8 cellular contexts compared by ENCODE assay signal in the genomic region with DNA sequence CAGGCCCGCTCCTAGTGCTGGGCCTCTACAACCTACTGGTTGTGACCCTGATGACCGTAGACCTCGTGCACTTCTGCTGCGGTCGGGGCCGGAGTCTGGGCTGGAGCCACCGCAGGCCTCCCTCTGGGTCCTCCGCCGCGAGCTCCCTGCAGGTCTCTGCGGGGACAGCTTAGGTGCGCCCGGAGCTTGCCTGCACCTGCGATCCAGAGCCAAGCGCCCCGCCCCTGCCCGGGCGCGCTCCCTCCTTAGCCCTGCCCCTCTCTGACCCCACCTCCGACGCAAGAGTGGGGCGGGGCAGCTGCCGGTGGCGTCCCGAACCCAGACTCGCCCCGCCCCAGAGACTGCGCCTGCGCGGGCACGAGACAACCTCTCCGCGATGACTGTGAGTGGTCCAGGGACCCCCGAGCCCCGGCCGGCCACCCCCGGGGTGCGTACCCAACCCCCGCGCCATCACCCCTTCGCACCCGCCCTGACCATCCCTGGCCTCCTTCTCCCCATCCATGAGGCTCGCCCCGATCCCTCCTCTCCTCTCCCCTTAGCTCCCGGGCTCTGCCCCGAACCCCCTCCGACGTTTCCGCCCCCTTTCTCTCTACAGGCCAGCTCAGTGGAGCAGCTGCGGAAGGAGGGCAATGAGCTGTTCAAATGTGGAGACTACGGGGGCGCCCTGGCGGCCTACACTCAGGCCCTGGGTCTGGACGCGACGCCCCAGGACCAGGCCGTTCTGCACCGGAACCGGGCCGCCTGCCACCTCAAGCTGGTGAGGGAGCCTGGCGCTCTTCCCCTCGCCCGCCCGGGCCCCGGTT. TPM values are rescaled to one million over a fixed set of nuclear protein-coding genes. Genes with fewer than 3 reads are reported as not detected.
DNase-seq lines count a peak whose midpoint lies in the region; ATAC-seq, FAIRE-seq and TF ChIP-seq lines count a peak whose summit lies in the region.

A gene with protein sequence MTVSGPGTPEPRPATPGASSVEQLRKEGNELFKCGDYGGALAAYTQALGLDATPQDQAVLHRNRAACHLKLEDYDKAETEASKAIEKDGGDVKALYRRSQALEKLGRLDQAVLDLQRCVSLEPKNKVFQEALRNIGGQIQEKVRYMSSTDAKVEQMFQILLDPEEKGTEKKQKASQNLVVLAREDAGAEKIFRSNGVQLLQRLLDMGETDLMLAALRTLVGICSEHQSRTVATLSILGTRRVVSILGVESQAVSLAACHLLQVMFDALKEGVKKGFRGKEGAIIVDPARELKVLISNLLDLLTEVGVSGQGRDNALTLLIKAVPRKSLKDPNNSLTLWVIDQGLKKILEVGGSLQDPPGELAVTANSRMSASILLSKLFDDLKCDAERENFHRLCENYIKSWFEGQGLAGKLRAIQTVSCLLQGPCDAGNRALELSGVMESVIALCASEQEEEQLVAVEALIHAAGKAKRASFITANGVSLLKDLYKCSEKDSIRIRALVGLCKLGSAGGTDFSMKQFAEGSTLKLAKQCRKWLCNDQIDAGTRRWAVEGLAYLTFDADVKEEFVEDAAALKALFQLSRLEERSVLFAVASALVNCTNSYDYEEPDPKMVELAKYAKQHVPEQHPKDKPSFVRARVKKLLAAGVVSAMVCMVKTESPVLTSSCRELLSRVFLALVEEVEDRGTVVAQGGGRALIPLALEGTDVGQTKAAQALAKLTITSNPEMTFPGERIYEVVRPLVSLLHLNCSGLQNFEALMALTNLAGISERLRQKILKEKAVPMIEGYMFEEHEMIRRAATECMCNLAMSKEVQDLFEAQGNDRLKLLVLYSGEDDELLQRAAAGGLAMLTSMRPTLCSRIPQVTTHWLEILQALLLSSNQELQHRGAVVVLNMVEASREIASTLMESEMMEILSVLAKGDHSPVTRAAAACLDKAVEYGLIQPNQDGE (plus strand): TSS at position 337 of the 803 bp plus-strand sequence. CDS start 40 bp downstream, at position 377.

- in situ Hi-C loops in GM13977 (cut with MboI; ENCODE audit: low pct_unique_long_range_greater_than_20kb, low sequenced_read_pairs, unreplicated experiment): no loop called here

- peaks cover 20% of the 10 kb centered on the region for H3K36me3 ChIP-seq in left ventricle myocardium inferior

- H3K4me3 ChIP-seq in left ventricle myocardium inferior: peak within 1 kb of the TSS; percentile 70

- H3K9me3 Mint-ChIP-seq in T-helper 1 cell treated with Interleukin-12 subunit alpha and Interleukin-12 subunit beta and Interleukin-4 antibody, amounts not matched to agents 30 μg/mL and 1 μg/mL, for 36 hours: no peaks in the 10 kb centered on the region

- no peaks in the 10 kb centered on the region for H3K9me3 ChIP-seq in left ventricle myocardium inferior (replicated peaks)

- H3K27ac ChIP-seq in left ventricle myocardium inferior (replicated peaks): peak within 1 kb of the TSS; percentile 74

- H3K4me3 Mint-ChIP-seq in T-helper 1 cell treated with Interleukin-12 subunit alpha and Interleukin-12 subunit beta and Interleukin-4 antibody, amounts not matched to agents 30 μg/mL and 1 μg/mL, for 36 hours: peak within 1 kb of the TSS; percentile 92

- peak; percentile 5 for TF ChIP-seq CTCF in GM13977 (IDR thresholded peaks at IDR 0.05; ENCODE audit: extremely low read depth, insufficient read depth, missing control alignments)
- no peak for TF ChIP-seq CTCF in left ventricle myocardium inferior (IDR thresholded peaks at IDR 0.05; ENCODE audit: borderline replicate concordance)

- H3K4me1 Mint-ChIP-seq in T-helper 1 cell treated with Interleukin-12 subunit alpha and Interleukin-12 subunit beta and Interleukin-4 antibody, amounts not matched to agents 30 μg/mL and 1 μg/mL, for 36 hours (ENCODE audit: low read depth): peaks cover 41% of the 10 kb centered on the region

- no peaks in the 10 kb centered on the region for H3K27me3 Mint-ChIP-seq in T-helper 1 cell treated with Interleukin-12 subunit alpha and Interleukin-12 subunit beta and Interleukin-4 antibody, amounts not matched to agents 30 μg/mL and 1 μg/mL, for 36 hours (ENCODE audit: low read depth)

- peak; percentile 98 for DNase-seq in GM13977 (ENCODE audit: low spot score)
- peak; percentile 68 for DNase-seq in NCI-H146 treated with DMSO at 0.1 percent for 48 hours (lab: John Stamatoyannopoulos, UW; ENCODE audit: unreplicated experiment)
- DNase-seq in amniotic stem cell (lab: John Stamatoyannopoulos, UW): peak; percentile 62
- DNase-seq in left ventricle myocardium inferior: peak; percentile 94
- DNase-seq in pulmonary artery endothelial cell (ENCODE audit: low read depth, low spot score): no peak
- DNase-seq in urothelium cell line (ENCODE audit: low spot score): peak; percentile 98

- FAIRE-seq in urothelium cell line (lab: Jason Lieb, UNC): no peak

- H3K27ac Mint-ChIP-seq in T-helper 1 cell treated with Interleukin-12 subunit alpha and Interleukin-12 subunit beta and Interleukin-4 antibody, amounts not matched to agents 30 μg/mL and 1 μg/mL, for 36 hours: peak within 1 kb of the TSS; percentile 100

- intact Hi-C loops in left ventricle myocardium inferior (cut with micrococcal nuclease): no loop called here

- H3K4me1 ChIP-seq in left ventricle myocardium inferior: peaks cover 63% of the 10 kb centered on the region

- ATAC-seq in HG02870 (IDR thresholded peaks at IDR 0.05; ENCODE audit: unreplicated experiment): peak; percentile 56

- peaks cover 19% of the 10 kb centered on the region for H3K36me3 Mint-ChIP-seq in T-helper 1 cell treated with Interleukin-12 subunit alpha and Interleukin-12 subunit beta and Interleukin-4 antibody, amounts not matched to agents 30 μg/mL and 1 μg/mL, for 36 hours (ENCODE audit: low read depth)

- H3K27me3 ChIP-seq in left ventricle myocardium inferior (ENCODE audit: low read depth): no peaks in the 10 kb centered on the region

RNA-seq across cellular contexts. Expression of the gene that starts here (rescaled TPM):
- 21.9 TPM for total RNA-seq in left ventricle myocardium inferior
- total RNA-seq in pulmonary artery endothelial cell: 129 and 143 TPM in 2 replicates
